8 cellular contexts compared by ENCODE assay signal in genomic region chr7:104983620-104984539, GRCh38. TPM values are rescaled to one million over a fixed set of nuclear protein-coding genes. Genes with fewer than 3 reads are reported as not detected.
A peak's percentile ranks its signal among the peaks of the same experiment; 100 is the strongest.
DNase-seq lines count a peak whose midpoint lies in the region; ATAC-seq and TF ChIP-seq lines count a peak whose summit lies in the region.

No MANE protein-coding gene starts in this region.

- peaks cover 49% of the 10 kb centered on the region for H3K4me1 Mint-ChIP-seq in endothelial cell (ENCODE audit: unreplicated experiment)

- peak overlapping the region; percentile 98 for H3K4me3 Mint-ChIP-seq in endothelial cell (ENCODE audit: unreplicated experiment)

- DNase-seq in COLO829 (ENCODE audit: low spot score): peak; percentile 90
- DNase-seq in NOMO-1 treated with DMSO at 0.1 percent for 48 hours (lab: John Stamatoyannopoulos, UW; ENCODE audit: unreplicated experiment): peak; percentile 68
- peak; percentile 77 for DNase-seq in activated CD8-positive, alpha-beta memory T cell treated with anti-CD3 and anti-CD28 coated beads, Interleukin-2, amount 50 U/mL, for 1 hour (ENCODE audit: extremely low read depth)
- peak; percentile 77 for DNase-seq in endothelial cell (ENCODE audit: low spot score)
- peak; percentile 77 for DNase-seq in middle frontal gyrus (ENCODE audit: extremely low spot score, low spot score)
- DNase-seq in stimulated activated CD8-positive, alpha-beta memory T cell treated with anti-CD3 and anti-CD28 coated beads, Interleukin-2, amount 100 ng/mL, for 48 hours (ENCODE audit: low read depth in 2 of 2): peak; percentile 81 to 82

- TF ChIP-seq CTCF in endothelial cell (IDR thresholded peaks at IDR 0.05; ENCODE audit: unreplicated experiment): no peak

- ATAC-seq in GM19452 (IDR thresholded peaks at IDR 0.05; ENCODE audit: unreplicated experiment) (peak; percentile 91), HG03575 (IDR thresholded peaks at IDR 0.05; ENCODE audit: extremely low read depth, insufficient number of reproducible peaks, low FRiP score, unreplicated experiment) (peak; percentile 54)

- no peaks in the 10 kb centered on the region for H3K9me3 Mint-ChIP-seq in endothelial cell (ENCODE audit: unreplicated experiment)

- H3K27ac Mint-ChIP-seq in endothelial cell (ENCODE audit: unreplicated experiment): peak overlapping the region; percentile 100

- H3K27me3 Mint-ChIP-seq in endothelial cell (ENCODE audit: unreplicated experiment): peaks cover 7% of the 10 kb centered on the region

- no peaks in the 10 kb centered on the region for H3K36me3 Mint-ChIP-seq in endothelial cell (ENCODE audit: low read depth, unreplicated experiment)

RNA-seq across cellular contexts. Expression of gene KMT2E, which starts 30.1 kb away (rescaled TPM):
- 71.0 TPM for total RNA-seq in endothelial cell (ENCODE audit: unreplicated experiment)

Comparison
In these comparisons a context has a peak if more than half of its experiments do, and no peak if none do; other contexts are left out.
1. Peak in every context shown above with its lines: DNase-seq and ATAC-seq.